10 cellular contexts compared by ENCODE assay signal in genomic region chr3:47476644-47477199, GRCh38. TPM values are rescaled to one million over a fixed set of nuclear protein-coding genes. Genes with fewer than 3 reads are reported as not detected.
DNase-seq lines count a peak whose midpoint lies in the region; TF ChIP-seq lines count a peak whose summit lies in the region.
"Had no signal": no experiment of that assay in that cellular context is flagged by ENCODE, and none has a peak within 500 bp of the region (broad histone marks: within the 10 kb centered on the region; RNA-seq: fewer than 3 reads in every experiment).

No MANE protein-coding gene starts in this region.

- H3K79me2 ChIP-seq in osteoblast (ENCODE audit: insufficient read depth, low read length) = peaks cover 34% of the 10 kb centered on the region

- peaks cover 15% of the 10 kb centered on the region for H4K20me1 ChIP-seq in osteoblast (ENCODE audit: insufficient read depth, low read length)

- H3K27me3 ChIP-seq in NT2/D1 (ENCODE audit: insufficient read depth, insufficient read length) (no peaks in the 10 kb centered on the region), ectodermal cell (ENCODE audit: control insufficient read depth, insufficient read depth, low read length, poor library complexity, severe bottlenecking) (no peaks in the 10 kb centered on the region), osteoblast (ENCODE audit: insufficient read depth, low read length) (no peaks in the 10 kb centered on the region)

- peak overlapping the region; percentile 95 for H2AFZ ChIP-seq in osteoblast (ENCODE audit: low read length)

- H3K4me3 ChIP-seq in NT2/D1 (ENCODE audit: insufficient read length, low read depth) = peak overlapping the region; percentile 91
- H3K4me3 ChIP-seq in ectodermal cell (ENCODE audit: insufficient read depth, low read depth, low read length) = peak overlapping the region; percentile 62
- peak overlapping the region; percentile 97 for H3K4me3 ChIP-seq in osteoblast (ENCODE audit: insufficient read depth, low read length)

- peak overlapping the region; percentile 82 for H3K4me2 ChIP-seq in osteoblast (ENCODE audit: insufficient read depth, low read length)

- DNase-seq in NT2/D1 (ENCODE audit: low read depth, low spot score) (no peak), osteoblast (ENCODE audit: insufficient read length, low spot score, missing footprints) (no peak), NCI-H187 treated with DMSO at 0.1 percent for 48 hours (lab: John Stamatoyannopoulos, UW) (no peak), amygdala (lab: John Stamatoyannopoulos, UW) (no peak), GF-D8 (lab: John Stamatoyannopoulos, UW) (no peak)
- no peak for DNase-seq in stimulated activated CD4-positive, alpha-beta T cell treated with anti-CD3 and anti-CD28 coated beads, Interleukin-1b, Interleukin-23, amount 100 ng/mL, for 48 hours
- DNase-seq: H7, NCI-H1436 had no signal

- TF ChIP-seq CTCF in C4-2B (conservative IDR thresholded peaks at IDR 0.05) (no peak), osteoblast (IDR thresholded peaks at IDR 0.05; ENCODE audit: extremely low read depth, low read depth, low read length) (no peak)

- H3K9ac ChIP-seq in NT2/D1 (ENCODE audit: insufficient read length, low read depth) = peak overlapping the region; percentile 89

- H3K27ac ChIP-seq in C4-2B (peak overlapping the region; percentile 94), ectodermal cell (ENCODE audit: insufficient read depth, low read depth, low read length, poor library complexity, severe bottlenecking) (no peak overlapping the region), osteoblast (ENCODE audit: low read depth, low read length) (no peak overlapping the region)

- H3K9me3 ChIP-seq in NT2/D1 (ENCODE audit: insufficient read depth, low read length) (no peaks in the 10 kb centered on the region), ectodermal cell (ENCODE audit: control insufficient read depth, low read length) (no peaks in the 10 kb centered on the region), osteoblast (ENCODE audit: low read depth, low read length) (no peaks in the 10 kb centered on the region)

- H3K4me1 ChIP-seq in NT2/D1 (ENCODE audit: insufficient read depth, insufficient read length) (peaks cover 10% of the 10 kb centered on the region), ectodermal cell (ENCODE audit: control insufficient read depth, insufficient read depth, low read length) (peaks cover under 1% of the 10 kb centered on the region), osteoblast (ENCODE audit: insufficient read depth, low read length) (peaks cover 7% of the 10 kb centered on the region)

- WGBS in ectodermal cell, 2 experiments = 93% methylated on average over 11 of the region's 11 CpGs

- H3K36me3 ChIP-seq in NT2/D1 (ENCODE audit: insufficient read depth, insufficient read length, low read length) (peaks cover 3% of the 10 kb centered on the region), ectodermal cell (ENCODE audit: control insufficient read depth, insufficient read depth, low read length) (no peaks in the 10 kb centered on the region), osteoblast (ENCODE audit: insufficient read depth, low read length) (no peaks in the 10 kb centered on the region)

RNA-seq across cellular contexts. Expression of gene SCAP, which starts 1.0 kb away (rescaled TPM):
- polyA plus RNA-seq in ectodermal cell (2013, experiment 1 of 4) = 92.9 TPM
- 92.7 TPM for polyA plus RNA-seq in ectodermal cell (2013, experiment 2 of 4)
- 78.5 TPM for polyA plus RNA-seq in ectodermal cell (2013, experiment 3 of 4)
- polyA plus RNA-seq in ectodermal cell (2013, experiment 4 of 4) = 85.6 TPM
- 70.1 and 81.4 TPM in 2 replicates for total RNA-seq in osteoblast

RNA-seq across cellular contexts. Expression of gene ELP6, which starts 36.8 kb away (rescaled TPM):
- 63.8 TPM for polyA plus RNA-seq in ectodermal cell (2013, experiment 1 of 4)
- 64.7 TPM for polyA plus RNA-seq in ectodermal cell (2013, experiment 2 of 4)
- 48.2 TPM for polyA plus RNA-seq in ectodermal cell (2013, experiment 3 of 4)
- polyA plus RNA-seq in ectodermal cell (2013, experiment 4 of 4) = 46.7 TPM
- total RNA-seq in osteoblast = 23.5 and 27.4 TPM in 2 replicates
